ENCODE assay signal across 15 cellular contexts in genomic region chr17:6365187-6365943, GRCh38.
DNase-seq lines count a peak whose midpoint lies in the region; TF ChIP-seq lines count a peak whose summit lies in the region.
"Had no signal": no experiment of that assay in that cellular context is flagged by ENCODE, and none has a peak within 500 bp of the region (broad histone marks: within the 10 kb centered on the region; RNA-seq: fewer than 3 reads in every experiment).

No MANE protein-coding gene starts in this region.

- no peaks in the 10 kb centered on the region for H3K4me1 Mint-ChIP-seq in osteocyte (ENCODE audit: unreplicated experiment)
- H3K4me1 Mint-ChIP-seq: naive B cell had no signal

- no peak overlapping the region for H3K4me3 Mint-ChIP-seq in osteocyte (ENCODE audit: unreplicated experiment)
- H3K4me3 Mint-ChIP-seq: naive B cell had no signal

- no peaks in the 10 kb centered on the region for H3K9me3 Mint-ChIP-seq in osteocyte (ENCODE audit: unreplicated experiment)

- DNase-seq in H4 (ENCODE audit: low spot score) (peak; percentile 85), NOMO-1 (lab: John Stamatoyannopoulos, UW; ENCODE audit: unreplicated experiment in 2 of 2) (peak; percentile 47 to 68), epithelial cell of prostate (ENCODE audit: low read depth, low spot score) (peak; percentile 66), osteocyte (ENCODE audit: extremely low spot score, unreplicated experiment) (peak; percentile 23), caudate nucleus (lab: John Stamatoyannopoulos, UW) (no peak), middle frontal gyrus (ENCODE audit: extremely low spot score, low spot score) (no peak), UCSD-AML1 (lab: John Stamatoyannopoulos, UW; ENCODE audit: unreplicated experiment) (no peak)
- DNase-seq: activated CD4-positive, alpha-beta T cell treated with anti-CD3 and anti-CD28 coated beads for 48 hours; Caco-2; erythroblast; H7; naive B cell; NCI-H2029; NK-92 treated with Interleukin-12 subunit alpha and Interleukin-12 subunit beta, amount 100 ng/mL, for 24 hours had no signal

- H3K27ac ChIP-seq in epithelial cell of prostate (peak overlapping the region; percentile 56), caudate nucleus (ENCODE audit: low read depth, low read length) (no peak overlapping the region)
- H3K27ac ChIP-seq: cardiac muscle cell had no signal

- H3K27me3 Mint-ChIP-seq in osteocyte (ENCODE audit: unreplicated experiment) = peaks cover 18% of the 10 kb centered on the region

- no peak overlapping the region for H3K27ac Mint-ChIP-seq in osteocyte (ENCODE audit: unreplicated experiment)
- H3K27ac Mint-ChIP-seq: naive B cell had no signal

- no peaks in the 10 kb centered on the region for H3K36me3 Mint-ChIP-seq in osteocyte (ENCODE audit: unreplicated experiment)
- H3K36me3 Mint-ChIP-seq: naive B cell had no signal

- no peak for TF ChIP-seq CTCF in osteocyte (IDR thresholded peaks at IDR 0.05)

Comparison
In these comparisons a context has a peak if more than half of its experiments do, and no peak if none do; other contexts are left out.
1. DNase-seq: peak in H4 (single experiment), NOMO-1 (2 of 2), epithelial cell of prostate (single experiment) and osteocyte (single experiment); none in caudate nucleus (0 of 61), middle frontal gyrus (single experiment) and UCSD-AML1 (single experiment).